7 cellular contexts compared by ENCODE assay signal in the genomic region with DNA sequence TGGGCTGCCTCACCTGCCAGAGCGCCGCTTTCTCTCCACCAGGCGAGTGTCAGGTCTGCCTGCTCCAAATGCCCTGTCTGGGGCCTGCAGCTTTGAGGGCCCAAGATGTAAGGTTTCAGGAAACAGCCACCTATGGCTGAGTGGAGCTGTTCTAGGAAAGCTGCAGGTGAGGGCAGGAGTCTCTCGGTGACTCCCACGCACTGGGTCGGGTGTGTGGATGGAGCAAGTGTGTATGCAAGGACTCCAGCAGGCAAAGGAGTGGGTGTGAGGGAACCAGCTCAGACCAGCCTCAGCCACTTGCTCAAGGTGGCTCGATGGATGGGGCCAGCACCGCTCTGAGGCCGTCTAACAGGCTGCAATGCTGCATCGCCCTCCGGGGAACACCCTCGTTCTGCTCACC.
DNase-seq lines count a peak whose midpoint lies in the region; ATAC-seq, FAIRE-seq and TF ChIP-seq lines count a peak whose summit lies in the region.
"Not testable (repeated sequence)": the region's sequence is repeated elsewhere in the genome, so short reads cannot be mapped to it uniquely, and the experiment has no call there.

No MANE protein-coding gene starts in this region.

- ATAC-seq in HCT116: peak; percentile 31; the same call in 1 of the 2 replicates
- not testable (repeated sequence) for ATAC-seq in Right ventricle myocardium superior (ENCODE audit: poor library complexity)
- peak; percentile 16 for ATAC-seq in left lung
- ATAC-seq in mucosa of descending colon: peak; percentile 39
- peak; percentile 23 for ATAC-seq in sciatic nerve

- H3K4me3 Mint-ChIP-seq in chondrocyte (ENCODE audit: unreplicated experiment): not testable (repeated sequence)

- not testable (repeated sequence) for TF ChIP-seq POLR2A in HCT116 (IDR thresholded peaks at IDR 0.05; ENCODE audit: borderline replicate concordance, extremely low read depth, insufficient read depth, insufficient read length)

- peak; percentile 86 for FAIRE-seq in urothelium cell line (lab: Jason Lieb, UNC)

- TF ChIP-seq RAD21 in HCT116 (IDR thresholded peaks at IDR 0.05; ENCODE audit: low read depth): not testable (repeated sequence)

- H3K27ac Mint-ChIP-seq in chondrocyte (ENCODE audit: unreplicated experiment): not testable (repeated sequence)

- H2AFZ ChIP-seq in HCT116 (ENCODE audit: low read depth, low read length, poor library complexity, severe bottlenecking): not testable (repeated sequence)

- H3K4me2 ChIP-seq in HCT116 (ENCODE audit: low read length): not testable (repeated sequence)

- H3K9me2 ChIP-seq in HCT116 (ENCODE audit: insufficient read depth): not testable (repeated sequence)

- BruUV-seq in HCT116 (replicated peaks; lab: Mats Ljungman, UMichigan): not testable (repeated sequence)

- not testable (repeated sequence) for H3K27ac ChIP-seq in HCT116 (ENCODE audit: low read depth, low read length); left lung

- not testable (repeated sequence) for TF ChIP-seq CTCF in HCT116 (IDR thresholded peaks at IDR 0.05 in 2 of 3, conservative IDR thresholded peaks at IDR 0.05 in 1 of 3; ENCODE audit: borderline replicate concordance in 1 of 3, insufficient read depth in 1 of 3, low read depth in 2 of 3, low read length in 2 of 3); chondrocyte (IDR thresholded peaks at IDR 0.05); left lung (IDR thresholded peaks at IDR 0.05); mucosa of descending colon (IDR thresholded peaks at IDR 0.05)

- POLR2A ChIA-PET in HCT116 (lab: Charles Lee): not testable (repeated sequence)

- not testable (repeated sequence) for H3K27me3 ChIP-seq in HCT116 (ENCODE audit: insufficient read depth, low read length); left lung

- not testable (repeated sequence) for H3K9ac ChIP-seq in HCT116 (ENCODE audit: low read length)

- not testable (repeated sequence) for H3K36me3 Mint-ChIP-seq in chondrocyte (ENCODE audit: low read depth)

- not testable (repeated sequence) for H3K36me3 ChIP-seq in HCT116 (ENCODE audit: control insufficient read depth in 1 of 2, insufficient read depth in 2 of 2, low read length in 2 of 2); left lung; mucosa of descending colon (ENCODE audit: low read depth)

- H3K4me1 ChIP-seq in HCT116 (ENCODE audit: control insufficient read depth in 1 of 2, insufficient read depth in 2 of 2, low read length in 2 of 2); left lung; mucosa of descending colon (ENCODE audit: low read depth): not testable (repeated sequence)

- H3K27me3 Mint-ChIP-seq in chondrocyte (ENCODE audit: low read depth): not testable (repeated sequence)

- RAD21 ChIA-PET in HCT116 (lab: Charles Lee; ENCODE audit: low non-redundant PET in 1 of 2, low total read pairs in 2 of 2, uncharacterized antibody in 2 of 2, unreplicated experiment in 2 of 2): not testable (repeated sequence)

- not testable (repeated sequence) for H4K20me1 ChIP-seq in HCT116 (ENCODE audit: insufficient read depth)

- H3K4me3 ChIP-seq in HCT116 (replicated peaks in 1 of 2; ENCODE audit: low read depth in 1 of 2, low read length in 2 of 2); left lung; mucosa of descending colon: not testable (repeated sequence)

- H3K9me3 Mint-ChIP-seq in chondrocyte (ENCODE audit: low read depth): not testable (repeated sequence)

- H3K9me3 ChIP-seq in HCT116 (ENCODE audit: control insufficient read depth in 1 of 2, insufficient read depth in 1 of 2, low read depth in 1 of 2, low read length in 2 of 2); left lung; mucosa of descending colon: not testable (repeated sequence)

- H3K4me1 Mint-ChIP-seq in chondrocyte (ENCODE audit: low read depth): not testable (repeated sequence)

- intact Hi-C loops in HCT116 (cut with micrococcal nuclease); Right ventricle myocardium superior (cut with DNase I); left lung (cut with DNase I); mucosa of descending colon (cut with DNase I, micrococcal nuclease); sciatic nerve (cut with DNase I): not testable (repeated sequence)

- H3K79me2 ChIP-seq in HCT116 (ENCODE audit: insufficient read depth, low read length): not testable (repeated sequence)

- DNase-seq in HCT116 (ENCODE audit: low read depth, low spot score); sciatic nerve (ENCODE audit: low spot score); urothelium cell line (ENCODE audit: low spot score): not testable (repeated sequence)
- DNase-seq in chondrocyte (ENCODE audit: low spot score) (peak; percentile 68), Right ventricle myocardium superior (peak; percentile 9), left lung (peak in 1 of 2 donors; percentile 32), mucosa of descending colon (peak in 1 of 3 donors; percentile 27)

- CTCF ChIA-PET in HCT116 (lab: Charles Lee): not testable (repeated sequence)
